ENCODE assay signal across 19 cellular contexts in genomic region chr1:118144777-118145176, GRCh38. TPM values are rescaled to one million over a fixed set of nuclear protein-coding genes. Genes with fewer than 3 reads are reported as not detected.
DNase-seq lines count a peak whose midpoint lies in the region; ATAC-seq and TF ChIP-seq lines count a peak whose summit lies in the region.
"Had no signal": no experiment of that assay in that cellular context is flagged by ENCODE, and none has a peak within 500 bp of the region (broad histone marks: within the 10 kb centered on the region; RNA-seq: fewer than 3 reads in every experiment).

No MANE protein-coding gene starts in this region.

- no peak overlapping the region for H3K4me2 ChIP-seq in GM23338
- H3K4me2 ChIP-seq: A549 had no signal

- H3K27ac Mint-ChIP-seq in GM23338, result no peak overlapping the region
- H3K27ac Mint-ChIP-seq: CD14-positive monocyte, H9 had no signal

- H3K36me3 ChIP-seq in ACC112 (ENCODE audit: insufficient read depth, low read length), result no peaks in the 10 kb centered on the region
- no peaks in the 10 kb centered on the region for H3K36me3 ChIP-seq in GM23338 (ENCODE audit: insufficient read depth)
- H3K36me3 ChIP-seq in psoas muscle (ENCODE audit: insufficient read depth in 1 of 2, low read depth in 1 of 2), result no peaks in the 10 kb centered on the region

- H3K4me1 ChIP-seq in ACC112 (ENCODE audit: control insufficient read depth, insufficient read depth, low read length, unreplicated experiment) (peaks cover 11% of the 10 kb centered on the region), GM23338 (ENCODE audit: insufficient read depth) (peaks cover 8% of the 10 kb centered on the region), psoas muscle (no peaks in the 10 kb centered on the region)
- H3K4me1 ChIP-seq: A549 had no signal

- H3K27me3 Mint-ChIP-seq in GM23338 (ENCODE audit: insufficient read depth, low read depth, poor library complexity), result peaks cover 1% of the 10 kb centered on the region

- no peaks in the 10 kb centered on the region for H3K9me2 ChIP-seq in GM23338 (ENCODE audit: insufficient read depth)

- no peak overlapping the region for H3K4me3 Mint-ChIP-seq in GM23338
- H3K4me3 Mint-ChIP-seq: CD14-positive monocyte, H9 had no signal

- H2AFZ ChIP-seq in ACC112 (ENCODE audit: low read length, unreplicated experiment) (peak overlapping the region; percentile 21), GM23338 (0 out of 2 replicates have a peak overlapping the region, but pooled peaks have one; percentile 69)

- WGBS in psoas muscle, 3 donors, result 38 to 46% (median 41%) methylated on average over 6 of the region's 6 CpGs

- H3K79me2 ChIP-seq in ACC112 (ENCODE audit: control insufficient read depth, insufficient read depth, low read length, unreplicated experiment), result no peaks in the 10 kb centered on the region
- H3K79me2 ChIP-seq in GM23338 (replicated peaks; ENCODE audit: insufficient read depth), result no peaks in the 10 kb centered on the region

- no peaks in the 10 kb centered on the region for H3K9me3 Mint-ChIP-seq in GM23338
- H3K9me3 Mint-ChIP-seq: H9 had no signal

- intact Hi-C loops in psoas muscle (cut with DNase I), result no loop called here

- DNase-seq in GM23338 (ENCODE audit: low spot score) (no peak), dermis blood vessel endothelial cell (peak; percentile 20), lung microvascular endothelial cell (ENCODE audit: low read depth in 2 of 2) (peak; percentile 64 to 65), ACHN (no peak), psoas muscle (no peak), ureter (ENCODE audit: low spot score) (no peak)
- DNase-seq: H9, MV-4-11, NCI-H1417 treated with DMSO at 0.1 percent for 48 hours, NCI-H1930, NCI-H2171 treated with DMSO at 0.1 percent for 48 hours, NCI-H446 treated with DMSO at 0.1 percent for 48 hours had no signal

- no peaks in the 10 kb centered on the region for H3K9me3 ChIP-seq in psoas muscle
- H3K9me3 ChIP-seq: A549 had no signal

- H3K4me3 ChIP-seq in ACC112 (ENCODE audit: low read depth, low read length) (no peak overlapping the region), GM23338 (no peak overlapping the region), psoas muscle (no peak overlapping the region)
- H3K4me3 ChIP-seq: A549, SK-N-MC had no signal

- H3K27ac ChIP-seq in ACC112 (ENCODE audit: low read depth, low read length) (no peak overlapping the region), GM23338 (ENCODE audit: low read depth) (no peak overlapping the region), psoas muscle (no peak overlapping the region)
- H3K27ac ChIP-seq: A549, HL-60, SK-N-MC had no signal

- H3F3A ChIP-seq in GM23338 (replicated peaks; ENCODE audit: low read depth), result no peaks in the 10 kb centered on the region

- no peaks in the 10 kb centered on the region for H3K36me3 Mint-ChIP-seq in GM23338 (ENCODE audit: low read depth)
- H3K36me3 Mint-ChIP-seq: CD14-positive monocyte had no signal

- peaks cover 16% of the 10 kb centered on the region for H3K4me1 Mint-ChIP-seq in GM23338
- H3K4me1 Mint-ChIP-seq: CD14-positive monocyte had no signal

- no peak for ATAC-seq in GM23338
- no peak for ATAC-seq in psoas muscle
- ATAC-seq: A549, Panc1, Right ventricle myocardium inferior had no signal

- no peaks in the 10 kb centered on the region for H3K27me3 ChIP-seq in ACC112 (ENCODE audit: insufficient read depth, low read length)
- H3K27me3 ChIP-seq in GM23338 (ENCODE audit: insufficient read depth), result no peaks in the 10 kb centered on the region
- no peaks in the 10 kb centered on the region for H3K27me3 ChIP-seq in psoas muscle (ENCODE audit: insufficient read depth in 3 of 3, low read length in 2 of 3)

- no peaks in the 10 kb centered on the region for H4K20me1 ChIP-seq in GM23338 (replicated peaks; ENCODE audit: insufficient read depth)

- in situ Hi-C loops in ACHN (cut with HindIII; ENCODE audit: low pct_ligation_motif_present, low pct_unique_long_range_greater_than_20kb, low sequenced_read_pairs), result loop anchor here (25.0 kb wide), 1 partner anchor 93 kb away; no protein-coding TSS in a partner anchor

- TF ChIP-seq CTCF in GM23338 (conservative IDR thresholded peaks at IDR 0.05; ENCODE audit: low read depth in 2 of 2) (no peak), psoas muscle (IDR thresholded peaks at IDR 0.05) (no peak)

TF ChIP-seq in GM23338, 12 proteins besides CTCF, POLR2A, EP300 and RAD21 (continues in another document):
- no peak for TF ChIP-seq ETS1 (IDR thresholded peaks at IDR 0.05)
- TF ChIP-seq STAT1 (IDR thresholded peaks at IDR 0.05; ENCODE audit: unreplicated experiment), result no peak
- no peak for TF ChIP-seq NANOG (IDR thresholded peaks at IDR 0.05; ENCODE audit: borderline replicate concordance)
- TF ChIP-seq ZNF114 (CRISPR knock-in tag; IDR thresholded peaks at IDR 0.05), result no peak
- TF ChIP-seq ZNF462 (CRISPR knock-in tag; IDR thresholded peaks at IDR 0.05), result no peak
- no peak for TF ChIP-seq EZH2phosphoT487 (IDR thresholded peaks at IDR 0.05; ENCODE audit: unreplicated experiment)
- no peak for TF ChIP-seq EZH2 (IDR thresholded peaks at IDR 0.05; ENCODE audit: low read depth, unreplicated experiment)
- TF ChIP-seq JUNB (IDR thresholded peaks at IDR 0.05; ENCODE audit: unreplicated experiment), result no peak

RNA-seq across cellular contexts. Expression of gene SPAG17, which starts 40.3 kb away (rescaled TPM):
- 1.1 and 1.6 TPM in 2 replicates for total RNA-seq in GM23338 (2014; rRNA removed; shearing (Covaris generic))
- 1.0 and 1.9 TPM in 2 replicates for polyA plus RNA-seq in GM23338 (2016; fragmentation: Nextera tagmentation; extraction: Ambion mirVana)
- 0.51 TPM in 1 of 2 replicates, not detected in the other for total RNA-seq in dermis blood vessel endothelial cell
- total RNA-seq in lung microvascular endothelial cell, result not detected in 2 replicates
- total RNA-seq in psoas muscle, result under 1 TPM in 1 of 4 donors, not detected in 3; 0.46 TPM
- under 1 TPM; 0.03 to 0.09 (median 0.09) TPM for polyA plus RNA-seq in psoas muscle
- total RNA-seq in ureter, result 6.1 TPM
- total RNA-seq: Right ventricle myocardium inferior had no signal

Comparison
In these comparisons a context has a peak if more than half of its experiments do, and no peak if none do; other contexts are left out.
1. DNase-seq: peak in dermis blood vessel endothelial cell (single experiment) and lung microvascular endothelial cell (2 of 2); none in GM23338 (single experiment), ACHN (single experiment), psoas muscle (0 of 2) and ureter (single experiment).